Comparison of ENCODE assay signal across 24 cellular contexts in genomic region chr2:100997509-100998234, GRCh38.
"Had no signal": no experiment of that assay in that cellular context is flagged by ENCODE, and none has a peak within 500 bp of the region (broad histone marks: within the 10 kb centered on the region; RNA-seq: fewer than 3 reads in every experiment).

No MANE protein-coding gene starts in this region.

- H3K4me1 ChIP-seq: neural progenitor cell had no signal

- H2AFZ ChIP-seq: hepatocyte, neural progenitor cell had no signal

- H3K4me2 ChIP-seq: hepatocyte, neural progenitor cell had no signal

- H3K9me3 ChIP-seq: gastroesophageal sphincter, lower lobe of right lung, spleen, suprapubic skin, tibial nerve had no signal

- H3K36me3 ChIP-seq: neural progenitor cell had no signal

- H3K9ac ChIP-seq: neural progenitor cell had no signal

- H3K27me3 ChIP-seq: gastroesophageal sphincter, hepatocyte, spleen, suprapubic skin, tibial nerve had no signal

- FAIRE-seq: TTC549, urothelium cell line had no signal

- ATAC-seq: gastroesophageal sphincter, lower lobe of right lung, natural killer cell, right cardiac atrium had no signal

- H3K4me3 ChIP-seq: gastroesophageal sphincter, hepatocyte, lower lobe of right lung, neural progenitor cell, spleen, suprapubic skin, tibial nerve had no signal

- DNase-seq: activated CD4-positive, alpha-beta T cell treated with anti-CD3 and anti-CD28 coated beads for 4 hours; activated CD4-positive, alpha-beta T cell treated with anti-CD3 and anti-CD28 coated beads, Interleukin-2, amount 50 U/mL, for 4 hours; activated naive CD4-positive, alpha-beta T cell treated with Interleukin-2 at 50 U/mL for 16 hours; activated naive CD8-positive, alpha-beta T cell treated with anti-CD3 and anti-CD28 coated beads for 36 hours; activated T-cell treated with anti-CD3 and anti-CD28 coated beads, Interleukin-2, amount 50 U/mL, for 48 hours; amniotic stem cell; caudate nucleus; immature natural killer cell; lower lobe of right lung; mesendoderm; natural killer cell; posterior cingulate gyrus; spleen; stimulated activated naive CD4-positive, alpha-beta T cell; T-helper 9 cell had no signal

- H3K27ac ChIP-seq: gastroesophageal sphincter, hepatocyte, lower lobe of right lung, neural progenitor cell, spleen, suprapubic skin, tibial nerve, VCaP had no signal
